20 cellular contexts compared by ENCODE assay signal in genomic region chr2:69238449-69239031, GRCh38.
A peak's percentile ranks its signal among the peaks of the same experiment; 100 is the strongest.
DNase-seq lines count a peak whose midpoint lies in the region; ATAC-seq, FAIRE-seq and TF ChIP-seq lines count a peak whose summit lies in the region.
"Had no signal": no experiment of that assay in that cellular context is flagged by ENCODE, and none has a peak within 500 bp of the region (broad histone marks: within the 10 kb centered on the region; RNA-seq: fewer than 3 reads in every experiment).

No MANE protein-coding gene starts in this region.

- CTCF ChIA-PET in Panc1 (lab: Charles Lee) = no interaction called here

- ATAC-seq in Panc1 (peak; percentile 56), Right ventricle myocardium inferior (no peak), GM21529 (IDR thresholded peaks at IDR 0.05; ENCODE audit: unreplicated experiment) (no peak)
- ATAC-seq: activated CD8-positive, alpha-beta memory T cell treated with anti-CD3 and anti-CD28 coated beads, Interleukin-2, amount 10 ng/mL, durations not matched to agents 7 days and 5 days; GM23338; heart right ventricle; mucosa of descending colon; T-cell; upper lobe of right lung had no signal

- H3K4me3 ChIP-seq in Panc1 (ENCODE audit: low read depth in 2 of 2, low read length in 2 of 2) = no peak overlapping the region
- H3K4me3 ChIP-seq in fibroblast of the aortic adventitia (ENCODE audit: low read depth, low read length) = no peak overlapping the region
- H3K4me3 ChIP-seq: GM23338, heart right ventricle, mucosa of descending colon, upper lobe of right lung had no signal

- intact Hi-C loops in Panc1 (cut with micrococcal nuclease; ENCODE audit: unreplicated experiment) = no loop called here
- intact Hi-C loops in Right ventricle myocardium inferior (cut with DNase I) = no loop called here

- in situ Hi-C loops in Panc1 (cut with HindIII; ENCODE audit: low pct_unique_long_range_greater_than_20kb, low sequenced_read_pairs) = no loop called here

- no peaks in the 10 kb centered on the region for H3K9me3 ChIP-seq in Panc1 (ENCODE audit: control insufficient read depth, insufficient read depth, low read depth, low read length)
- H3K9me3 ChIP-seq: heart right ventricle, mucosa of descending colon, neutrophil, upper lobe of right lung had no signal

- no peaks in the 10 kb centered on the region for H3K36me3 ChIP-seq in Panc1 (ENCODE audit: control insufficient read depth, insufficient read depth, low read length)
- H3K36me3 ChIP-seq: heart right ventricle, neutrophil, upper lobe of right lung had no signal

- POLR2A ChIA-PET in Panc1 (lab: Charles Lee) = interaction anchor here (0.6 kb wide), 1 partner anchor 18 kb away, joined by 3 read pairs; no protein-coding TSS in a partner anchor

- no peak for FAIRE-seq in urothelium cell line (lab: Jason Lieb, UNC)
- FAIRE-seq: D721Med had no signal

- DNase-seq in GM04504 (ENCODE audit: low read depth) = peak; percentile 86
- DNase-seq in Panc1 (ENCODE audit: low read depth, low spot score) = no peak
- peak; percentile 60 for DNase-seq in fibroblast of the aortic adventitia (ENCODE audit: low read depth)
- DNase-seq in urothelium cell line (ENCODE audit: low spot score) = peak; percentile 48
- no peak for DNase-seq in epidermal melanocyte (ENCODE audit: insufficient read length, low spot score)
- no peak for DNase-seq in Right ventricle myocardium inferior (ENCODE audit: missing footprints)
- DNase-seq: activated CD4-positive, alpha-beta T cell treated with anti-CD3 and anti-CD28 coated beads for 48 hours; activated CD8-positive, alpha-beta memory T cell treated with anti-CD3 and anti-CD28 coated beads, Interleukin-2, amount 10 ng/mL, durations not matched to agents 7 days and 5 days; aorta; effector CD8-positive, alpha-beta T cell; heart right ventricle; mucosa of descending colon; NCI-H510A; T-cell; upper lobe of right lung had no signal

- H3K27ac ChIP-seq in Panc1 (ENCODE audit: low read length) = no peak overlapping the region
- H3K27ac ChIP-seq: C4-2B, heart right ventricle, neutrophil, upper lobe of right lung had no signal

- BruUV-seq in Panc1 (replicated peaks; lab: Mats Ljungman, UMichigan) = no TSS peak

- TF ChIP-seq CTCF in Panc1 (IDR thresholded peaks at IDR 0.05) (no peak), fibroblast of the aortic adventitia (IDR thresholded peaks at IDR 0.05; ENCODE audit: insufficient read depth, low read length) (no peak)

- H3K4me1 ChIP-seq in Panc1 (ENCODE audit: control insufficient read depth, insufficient read depth, low read length) = no peaks in the 10 kb centered on the region
- H3K4me1 ChIP-seq: upper lobe of right lung had no signal

- H3K27me3 ChIP-seq in Panc1 (ENCODE audit: control insufficient read depth, insufficient read depth, low read length) = no peaks in the 10 kb centered on the region
- H3K27me3 ChIP-seq: heart right ventricle, neutrophil, upper lobe of right lung had no signal

Comparison
In these comparisons a context has a peak if more than half of its experiments do, and no peak if none do; other contexts are left out.
1. DNase-seq: peak in GM04504 (single experiment), fibroblast of the aortic adventitia (single experiment) and urothelium cell line (single experiment); none in Panc1 (single experiment), epidermal melanocyte (single experiment) and Right ventricle myocardium inferior (single experiment).